ENCODE assay signal across 21 cellular contexts in genomic region chr15:42992626-42993025, GRCh38.
"Had no signal": no experiment of that assay in that cellular context is flagged by ENCODE, and none has a peak within 500 bp of the region (broad histone marks: within the 10 kb centered on the region; RNA-seq: fewer than 3 reads in every experiment).

No MANE protein-coding gene starts in this region.

- H3K27ac Mint-ChIP-seq: activated naive CD4-positive, alpha-beta T cell treated with anti-CD3 and anti-CD28 coated beads, Interleukin-2, amount 50 U/mL, for 24 hours; progenitor cell of endocrine pancreas; T-helper 1 cell treated with Interleukin-12 subunit alpha and Interleukin-12 subunit beta and Interleukin-4 antibody, amounts not matched to agents 30 μg/mL and 1 μg/mL, for 36 hours; type B pancreatic cell had no signal

- H3K4me1 Mint-ChIP-seq: activated naive CD4-positive, alpha-beta T cell treated with anti-CD3 and anti-CD28 coated beads, Interleukin-2, amount 50 U/mL, for 24 hours had no signal

- H3K9me3 Mint-ChIP-seq: activated naive CD4-positive, alpha-beta T cell treated with anti-CD3 and anti-CD28 coated beads, Interleukin-2, amount 50 U/mL, for 24 hours; central memory CD8-positive, alpha-beta T cell; nephron progenitor cell; T-helper 1 cell treated with Interleukin-12 subunit alpha and Interleukin-12 subunit beta and Interleukin-4 antibody, amounts not matched to agents 30 μg/mL and 1 μg/mL, for 36 hours; type B pancreatic cell had no signal

- H3K4me3 Mint-ChIP-seq: activated naive CD4-positive, alpha-beta T cell treated with anti-CD3 and anti-CD28 coated beads, Interleukin-2, amount 50 U/mL, for 24 hours; central memory CD8-positive, alpha-beta T cell; nephron progenitor cell; T-helper 1 cell treated with Interleukin-12 subunit alpha and Interleukin-12 subunit beta and Interleukin-4 antibody, amounts not matched to agents 30 μg/mL and 1 μg/mL, for 36 hours; type B pancreatic cell had no signal

- ATAC-seq: gastroesophageal sphincter; stimulated activated naive CD8-positive, alpha-beta T cell treated with anti-CD3 and anti-CD28 coated beads, Interleukin-15, Interleukin-2, amounts not matched to agents 100 U/mL and 50 U/mL, for 24 hours had no signal

- DNase-seq: activated CD4-positive, alpha-beta T cell treated with anti-CD3 and anti-CD28 coated beads, Interleukin-2, amount 50 U/mL, for 48 hours; activated effector memory CD4-positive, alpha-beta T cell treated with Interleukin-2 at 50 U/mL for 16 hours; activated T-cell treated with anti-CD3 and anti-CD28 coated beads, Interleukin-2, amount 50 U/mL, for 1 hour; amygdala; brain microvascular endothelial cell; effector memory CD4-positive, alpha-beta T cell; kidney; left ventricle myocardium inferior; mesendoderm; nephron progenitor cell; small intestine; stimulated activated CD4-positive, alpha-beta T cell treated with anti-CD3 and anti-CD28 coated beads, Interleukin-4, amount 100 ng/mL, for 4 hours; stimulated activated CD8-positive, alpha-beta memory T cell treated with anti-CD3 and anti-CD28 coated beads, Interleukin-4, amount 100 ng/mL, for 48 hours; stimulated activated naive CD8-positive, alpha-beta T cell treated with anti-CD3 and anti-CD28 coated beads, Interleukin-15, Interleukin-2, amounts not matched to agents 100 U/mL and 50 U/mL, for 24 hours; WERI-Rb-1 had no signal
